ENCODE assay signal across 7 cellular contexts in genomic region chr10:70990156-70990555, GRCh38.
DNase-seq lines count a peak whose midpoint lies in the region; ATAC-seq and TF ChIP-seq lines count a peak whose summit lies in the region.
"Not testable (repeated sequence)": the region's sequence is repeated elsewhere in the genome, so short reads cannot be mapped to it uniquely, and the experiment has no call there.

No MANE protein-coding gene starts in this region.

- not testable (repeated sequence) for TF ChIP-seq CTCF in Loucy (conservative IDR thresholded peaks at IDR 0.05; ENCODE audit: low read length); spleen (IDR thresholded peaks at IDR 0.05 in 8 of 11, conservative IDR thresholded peaks at IDR 0.05 in 3 of 11)

- not testable (repeated sequence) for H3K9me3 Mint-ChIP-seq in effector memory CD8-positive, alpha-beta T cell; immature natural killer cell

- not testable (repeated sequence) for H3K4me3 Mint-ChIP-seq in effector memory CD8-positive, alpha-beta T cell
- H3K4me3 Mint-ChIP-seq in immature natural killer cell, result peak overlapping the region in 1 of 5 donors; percentile 61

- not testable (repeated sequence) for H3K9me2 ChIP-seq in Loucy (replicated peaks; ENCODE audit: low read depth, low read length)

- H3K27ac Mint-ChIP-seq in effector memory CD8-positive, alpha-beta T cell, result peak overlapping the region; percentile 7 to 60
- peak overlapping the region in 1 of 6 donors; percentile 67 for H3K27ac Mint-ChIP-seq in immature natural killer cell

- not testable (repeated sequence) for H3K9me3 ChIP-seq in BLaER1 treated with 17β-estradiol and CSF1 and Interleukin-3, amounts not matched to agents 10 nM and 100 nM (replicated peaks in 1 of 11); Loucy (ENCODE audit: insufficient read depth, low read depth, low read length); neuronal stem cell (replicated peaks in 1 of 2; ENCODE audit: control insufficient read depth in 2 of 2, insufficient read depth in 1 of 2, low read depth in 1 of 2, low read length in 2 of 2); spleen

- not testable (repeated sequence) for H2BK120ac ChIP-seq in mesendoderm (ENCODE audit: low read depth, low read length); neuronal stem cell (ENCODE audit: low read depth, low read length)

- H4K8ac ChIP-seq in mesendoderm (ENCODE audit: low read depth, low read length); neuronal stem cell (ENCODE audit: low read depth, low read length): not testable (repeated sequence)

- not testable (repeated sequence) for DNase-seq in effector memory CD8-positive, alpha-beta T cell; neuronal stem cell (ENCODE audit: low spot score)
- peak in 2 of 3 donors; percentile 33 for DNase-seq in immature natural killer cell
- peak; percentile 55 for DNase-seq in mesendoderm
- peak; percentile 24 for DNase-seq in spleen

- not testable (repeated sequence) for H2AFZ ChIP-seq in Loucy (ENCODE audit: low read length); neuronal stem cell (ENCODE audit: low read length)

- H3K27me3 Mint-ChIP-seq in effector memory CD8-positive, alpha-beta T cell, result peaks cover 0 to 17% of the 10 kb centered on the region in 2 donors
- not testable (repeated sequence) for H3K27me3 Mint-ChIP-seq in immature natural killer cell (ENCODE audit: low read depth in 3 of 3)

- H3K18ac ChIP-seq in mesendoderm (ENCODE audit: low read length); neuronal stem cell (ENCODE audit: low read length): not testable (repeated sequence)

- H3K4me1 ChIP-seq in BLaER1 treated with 17β-estradiol and CSF1 and Interleukin-3, amounts not matched to agents 10 nM and 100 nM, result peaks cover 0 to 33% (median 28%) of the 10 kb centered on the region in 10 experiments; a peak in 17 of 20 replicates
- peaks cover 31% of the 10 kb centered on the region for H3K4me1 ChIP-seq in Loucy (ENCODE audit: insufficient read depth, low read length, poor library complexity, severe bottlenecking)
- H3K4me1 ChIP-seq in mesendoderm (ENCODE audit: control insufficient read depth, low read depth, low read length); neuronal stem cell (ENCODE audit: control insufficient read depth in 2 of 2, insufficient read depth in 1 of 2, low read depth in 1 of 2, low read length in 2 of 2); spleen: not testable (repeated sequence)

- H2BK5ac ChIP-seq in mesendoderm (ENCODE audit: low read length); neuronal stem cell (ENCODE audit: low read length): not testable (repeated sequence)

- H2BK15ac ChIP-seq in mesendoderm (replicated peaks; ENCODE audit: low read depth); neuronal stem cell (ENCODE audit: low read length): not testable (repeated sequence)

- H3K79me2 ChIP-seq in Loucy (ENCODE audit: insufficient read depth, low read length); mesendoderm (ENCODE audit: control insufficient read depth, insufficient read depth, low read length): not testable (repeated sequence)

- ATAC-seq in effector memory CD8-positive, alpha-beta T cell (replicated peaks), result not testable (repeated sequence)

- not testable (repeated sequence) for H3K27me3 ChIP-seq in BLaER1 treated with 17β-estradiol and CSF1 and Interleukin-3, amounts not matched to agents 10 nM and 100 nM; Loucy (ENCODE audit: insufficient read depth, low read length, poor library complexity, severe bottlenecking); mesendoderm (ENCODE audit: insufficient read depth, low read length, poor library complexity); neuronal stem cell (ENCODE audit: control insufficient read depth in 3 of 3, insufficient read depth in 3 of 3, low read depth in 1 of 3, low read length in 3 of 3); spleen (replicated peaks in 1 of 7)

- H3K56ac ChIP-seq in mesendoderm (ENCODE audit: low read length), result not testable (repeated sequence)

- not testable (repeated sequence) for H3K4ac ChIP-seq in mesendoderm (ENCODE audit: low read depth, low read length); neuronal stem cell (ENCODE audit: low read length)

- H3K79me1 ChIP-seq in mesendoderm (ENCODE audit: low read length); neuronal stem cell (ENCODE audit: low read depth, low read length): not testable (repeated sequence)

- peaks cover 12 to 22% of the 10 kb centered on the region in 2 donors for H3K4me1 Mint-ChIP-seq in effector memory CD8-positive, alpha-beta T cell (ENCODE audit: low read depth in 2 of 2)
- peaks cover 16 to 27% of the 10 kb centered on the region in 2 donors for H3K4me1 Mint-ChIP-seq in immature natural killer cell

- H3K4me3 ChIP-seq in BLaER1 treated with 17β-estradiol and CSF1 and Interleukin-3, amounts not matched to agents 10 nM and 100 nM; Loucy (ENCODE audit: low read length, poor library complexity, severe bottlenecking); mesendoderm (ENCODE audit: low read length); neuronal stem cell (ENCODE audit: low read length in 2 of 2); spleen: not testable (repeated sequence)

- not testable (repeated sequence) for H2BK12ac ChIP-seq in neuronal stem cell (ENCODE audit: low read length)

- H4K5ac ChIP-seq in mesendoderm (ENCODE audit: low read length), result not testable (repeated sequence)

- not testable (repeated sequence) for H3F3A ChIP-seq in Loucy (ENCODE audit: low read depth)

- not testable (repeated sequence) for H4K20me1 ChIP-seq in BLaER1 treated with 17β-estradiol and CSF1 and Interleukin-3, amounts not matched to agents 10 nM and 100 nM; Loucy (ENCODE audit: insufficient read depth, low read length, poor library complexity, severe bottlenecking)

- not testable (repeated sequence) for H2AK5ac ChIP-seq in mesendoderm (ENCODE audit: low read length); neuronal stem cell (ENCODE audit: low read depth, low read length)

- not testable (repeated sequence) for H3K23ac ChIP-seq in mesendoderm (ENCODE audit: low read length)
- peak overlapping the region; percentile 10 for H3K23ac ChIP-seq in neuronal stem cell (ENCODE audit: low read depth, low read length, poor library complexity)

- not testable (repeated sequence) for H3K36me3 Mint-ChIP-seq in effector memory CD8-positive, alpha-beta T cell (ENCODE audit: insufficient read depth); immature natural killer cell

- intact Hi-C loops in spleen (cut with DNase I; ENCODE audit: low total_unique reads), result not testable (repeated sequence)

- not testable (repeated sequence) for TF ChIP-seq POLR2A in spleen (IDR thresholded peaks at IDR 0.05)

- not testable (repeated sequence) for H3K14ac ChIP-seq in neuronal stem cell (ENCODE audit: low read length)

- H3K9ac ChIP-seq in BLaER1 treated with 17β-estradiol and CSF1 and Interleukin-3, amounts not matched to agents 10 nM and 100 nM, result 0 out of 22 replicates have a peak overlapping the region, but pooled peaks of 1 of the 11 experiments have one; percentile 0
- not testable (repeated sequence) for H3K9ac ChIP-seq in Loucy (ENCODE audit: low read depth, low read length, poor library complexity, severe bottlenecking); mesendoderm (ENCODE audit: low read length); neuronal stem cell (ENCODE audit: low read depth, low read length, poor library complexity)

- H4K91ac ChIP-seq in neuronal stem cell (ENCODE audit: low read depth, low read length, poor library complexity), result not testable (repeated sequence)

- WGBS in mesendoderm (ENCODE audit: extremely low coverage, insufficient coverage, low lambda C conversion rate), result no CpG with 5 or more reads among the region's 8 CpGs
- no CpG with 5 or more reads among the region's 8 CpGs for WGBS in neuronal stem cell (ENCODE audit: extremely low coverage in 2 of 2, insufficient read length in 2 of 2, insufficient replicate concordance in 1 of 2), 2 donors
- 56 to 79% (median 67%) methylated on average over 8 of the region's 8 CpGs for WGBS in spleen, 5 donors

- H3K4me2 ChIP-seq in BLaER1 treated with 17β-estradiol and CSF1 and Interleukin-3, amounts not matched to agents 10 nM and 100 nM, result peak overlapping the region in 8 of 11 experiments; percentile 5 to 57 (median 48); a peak in 15 of 22 replicates
- H3K4me2 ChIP-seq in Loucy (ENCODE audit: low read depth, low read length, poor library complexity, severe bottlenecking), result peak overlapping the region; percentile 6
- H3K4me2 ChIP-seq in mesendoderm (ENCODE audit: low read length); neuronal stem cell (ENCODE audit: insufficient read depth, low read length, poor library complexity, severe bottlenecking): not testable (repeated sequence)

- H3K27ac ChIP-seq in BLaER1 treated with 17β-estradiol and CSF1 and Interleukin-3, amounts not matched to agents 10 nM and 100 nM, result peak overlapping the region in 6 of 11 experiments; percentile 34 to 55 (median 39); a peak in 8 of 22 replicates
- H3K27ac ChIP-seq in mesendoderm (ENCODE audit: low read depth, low read length); neuronal stem cell (replicated peaks; ENCODE audit: low read length); spleen: not testable (repeated sequence)

- H3K36me3 ChIP-seq in BLaER1 treated with 17β-estradiol and CSF1 and Interleukin-3, amounts not matched to agents 10 nM and 100 nM; Loucy (ENCODE audit: insufficient read depth, low read length); mesendoderm (ENCODE audit: control insufficient read depth, insufficient read depth, low read length); neuronal stem cell (replicated peaks in 1 of 2; ENCODE audit: control insufficient read depth in 2 of 2, insufficient read depth in 2 of 2, low read length in 2 of 2); spleen: not testable (repeated sequence)
